ENCODE assay signal across 1 cellular context in the genomic region with DNA sequence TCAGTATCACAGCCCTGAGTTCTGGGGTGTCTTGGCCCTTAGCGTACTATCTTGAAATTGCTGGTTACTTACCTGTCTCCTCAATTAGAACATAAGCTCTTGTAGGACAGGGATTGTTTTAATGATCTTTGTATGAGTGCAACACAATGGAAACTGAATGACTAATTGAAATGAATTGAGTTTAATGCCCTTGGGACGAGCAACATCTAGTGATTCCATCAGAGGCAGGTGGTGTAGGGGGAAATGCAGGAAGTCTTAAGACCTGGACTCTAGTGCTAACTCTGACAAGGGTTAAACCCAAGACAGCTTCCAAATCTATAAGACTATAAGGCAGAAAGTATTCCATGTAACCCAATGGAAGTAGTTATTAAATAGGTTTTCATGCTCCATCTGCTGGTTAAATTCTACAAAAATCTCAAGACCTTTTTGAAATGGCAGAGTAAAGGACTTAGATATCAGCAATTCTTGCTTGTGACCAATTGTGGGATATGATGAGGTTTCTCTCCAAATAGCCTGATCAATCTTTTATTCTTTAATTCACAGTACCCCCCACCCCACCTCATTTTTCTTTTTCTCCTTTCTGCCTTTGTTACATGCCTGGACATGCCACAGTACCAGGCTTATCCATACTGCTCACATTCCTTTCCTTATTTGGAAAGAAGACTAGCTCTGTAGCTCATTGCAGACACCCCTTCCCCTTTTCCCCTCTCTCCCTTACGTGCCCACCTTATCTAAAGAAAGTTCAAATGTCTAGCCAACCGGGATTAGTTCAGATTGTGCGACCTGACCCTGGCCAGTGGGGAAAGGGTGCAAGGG.
TF ChIP-seq lines count a peak whose summit lies in the region.

No MANE protein-coding gene starts in this region.

TF ChIP-seq in GM23338, 12 proteins besides CTCF, POLR2A, EP300 and RAD21 (continued from another document):
- TF ChIP-seq, protein P1, sequence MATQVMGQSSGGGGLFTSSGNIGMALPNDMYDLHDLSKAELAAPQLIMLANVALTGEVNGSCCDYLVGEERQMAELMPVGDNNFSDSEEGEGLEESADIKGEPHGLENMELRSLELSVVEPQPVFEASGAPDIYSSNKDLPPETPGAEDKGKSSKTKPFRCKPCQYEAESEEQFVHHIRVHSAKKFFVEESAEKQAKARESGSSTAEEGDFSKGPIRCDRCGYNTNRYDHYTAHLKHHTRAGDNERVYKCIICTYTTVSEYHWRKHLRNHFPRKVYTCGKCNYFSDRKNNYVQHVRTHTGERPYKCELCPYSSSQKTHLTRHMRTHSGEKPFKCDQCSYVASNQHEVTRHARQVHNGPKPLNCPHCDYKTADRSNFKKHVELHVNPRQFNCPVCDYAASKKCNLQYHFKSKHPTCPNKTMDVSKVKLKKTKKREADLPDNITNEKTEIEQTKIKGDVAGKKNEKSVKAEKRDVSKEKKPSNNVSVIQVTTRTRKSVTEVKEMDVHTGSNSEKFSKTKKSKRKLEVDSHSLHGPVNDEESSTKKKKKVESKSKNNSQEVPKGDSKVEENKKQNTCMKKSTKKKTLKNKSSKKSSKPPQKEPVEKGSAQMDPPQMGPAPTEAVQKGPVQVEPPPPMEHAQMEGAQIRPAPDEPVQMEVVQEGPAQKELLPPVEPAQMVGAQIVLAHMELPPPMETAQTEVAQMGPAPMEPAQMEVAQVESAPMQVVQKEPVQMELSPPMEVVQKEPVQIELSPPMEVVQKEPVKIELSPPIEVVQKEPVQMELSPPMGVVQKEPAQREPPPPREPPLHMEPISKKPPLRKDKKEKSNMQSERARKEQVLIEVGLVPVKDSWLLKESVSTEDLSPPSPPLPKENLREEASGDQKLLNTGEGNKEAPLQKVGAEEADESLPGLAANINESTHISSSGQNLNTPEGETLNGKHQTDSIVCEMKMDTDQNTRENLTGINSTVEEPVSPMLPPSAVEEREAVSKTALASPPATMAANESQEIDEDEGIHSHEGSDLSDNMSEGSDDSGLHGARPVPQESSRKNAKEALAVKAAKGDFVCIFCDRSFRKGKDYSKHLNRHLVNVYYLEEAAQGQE (IDR thresholded peaks at IDR 0.05; ENCODE audit: unreplicated experiment) = no peak
- TF ChIP-seq, protein P2, sequence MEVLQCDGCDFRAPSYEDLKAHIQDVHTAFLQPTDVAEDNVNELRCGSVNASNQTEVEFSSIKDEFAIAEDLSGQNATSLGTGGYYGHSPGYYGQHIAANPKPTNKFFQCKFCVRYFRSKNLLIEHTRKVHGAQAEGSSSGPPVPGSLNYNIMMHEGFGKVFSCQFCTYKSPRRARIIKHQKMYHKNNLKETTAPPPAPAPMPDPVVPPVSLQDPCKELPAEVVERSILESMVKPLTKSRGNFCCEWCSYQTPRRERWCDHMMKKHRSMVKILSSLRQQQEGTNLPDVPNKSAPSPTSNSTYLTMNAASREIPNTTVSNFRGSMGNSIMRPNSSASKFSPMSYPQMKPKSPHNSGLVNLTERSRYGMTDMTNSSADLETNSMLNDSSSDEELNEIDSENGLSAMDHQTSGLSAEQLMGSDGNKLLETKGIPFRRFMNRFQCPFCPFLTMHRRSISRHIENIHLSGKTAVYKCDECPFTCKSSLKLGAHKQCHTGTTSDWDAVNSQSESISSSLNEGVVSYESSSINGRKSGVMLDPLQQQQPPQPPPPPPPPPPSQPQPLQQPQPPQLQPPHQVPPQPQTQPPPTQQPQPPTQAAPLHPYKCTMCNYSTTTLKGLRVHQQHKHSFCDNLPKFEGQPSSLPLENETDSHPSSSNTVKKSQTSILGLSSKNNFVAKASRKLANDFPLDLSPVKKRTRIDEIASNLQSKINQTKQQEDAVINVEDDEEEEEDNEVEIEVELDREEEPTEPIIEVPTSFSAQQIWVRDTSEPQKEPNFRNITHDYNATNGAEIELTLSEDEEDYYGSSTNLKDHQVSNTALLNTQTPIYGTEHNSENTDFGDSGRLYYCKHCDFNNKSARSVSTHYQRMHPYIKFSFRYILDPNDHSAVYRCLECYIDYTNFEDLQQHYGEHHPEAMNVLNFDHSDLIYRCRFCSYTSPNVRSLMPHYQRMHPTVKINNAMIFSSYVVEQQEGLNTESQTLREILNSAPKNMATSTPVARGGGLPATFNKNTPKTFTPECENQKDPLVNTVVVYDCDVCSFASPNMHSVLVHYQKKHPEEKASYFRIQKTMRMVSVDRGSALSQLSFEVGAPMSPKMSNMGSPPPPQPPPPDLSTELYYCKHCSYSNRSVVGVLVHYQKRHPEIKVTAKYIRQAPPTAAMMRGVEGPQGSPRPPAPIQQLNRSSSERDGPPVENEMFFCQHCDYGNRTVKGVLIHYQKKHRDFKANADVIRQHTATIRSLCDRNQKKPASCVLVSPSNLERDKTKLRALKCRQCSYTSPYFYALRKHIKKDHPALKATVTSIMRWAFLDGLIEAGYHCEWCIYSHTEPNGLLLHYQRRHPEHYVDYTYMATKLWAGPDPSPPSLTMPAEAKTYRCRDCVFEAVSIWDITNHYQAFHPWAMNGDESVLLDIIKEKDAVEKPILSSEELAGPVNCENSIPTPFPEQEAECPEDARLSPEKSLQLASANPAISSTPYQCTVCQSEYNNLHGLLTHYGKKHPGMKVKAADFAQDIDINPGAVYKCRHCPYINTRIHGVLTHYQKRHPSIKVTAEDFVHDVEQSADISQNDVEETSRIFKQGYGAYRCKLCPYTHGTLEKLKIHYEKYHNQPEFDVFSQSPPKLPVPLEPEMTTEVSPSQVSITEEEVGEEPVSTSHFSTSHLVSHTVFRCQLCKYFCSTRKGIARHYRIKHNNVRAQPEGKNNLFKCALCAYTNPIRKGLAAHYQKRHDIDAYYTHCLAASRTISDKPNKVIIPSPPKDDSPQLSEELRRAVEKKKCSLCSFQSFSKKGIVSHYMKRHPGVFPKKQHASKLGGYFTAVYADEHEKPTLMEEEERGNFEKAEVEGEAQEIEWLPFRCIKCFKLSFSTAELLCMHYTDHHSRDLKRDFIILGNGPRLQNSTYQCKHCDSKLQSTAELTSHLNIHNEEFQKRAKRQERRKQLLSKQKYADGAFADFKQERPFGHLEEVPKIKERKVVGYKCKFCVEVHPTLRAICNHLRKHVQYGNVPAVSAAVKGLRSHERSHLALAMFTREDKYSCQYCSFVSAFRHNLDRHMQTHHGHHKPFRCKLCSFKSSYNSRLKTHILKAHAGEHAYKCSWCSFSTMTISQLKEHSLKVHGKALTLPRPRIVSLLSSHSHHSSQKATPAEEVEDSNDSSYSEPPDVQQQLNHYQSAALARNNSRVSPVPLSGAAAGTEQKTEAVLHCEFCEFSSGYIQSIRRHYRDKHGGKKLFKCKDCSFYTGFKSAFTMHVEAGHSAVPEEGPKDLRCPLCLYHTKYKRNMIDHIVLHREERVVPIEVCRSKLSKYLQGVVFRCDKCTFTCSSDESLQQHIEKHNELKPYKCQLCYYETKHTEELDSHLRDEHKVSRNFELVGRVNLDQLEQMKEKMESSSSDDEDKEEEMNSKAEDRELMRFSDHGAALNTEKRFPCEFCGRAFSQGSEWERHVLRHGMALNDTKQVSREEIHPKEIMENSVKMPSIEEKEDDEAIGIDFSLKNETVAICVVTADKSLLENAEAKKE (CRISPR knock-in tag; IDR thresholded peaks at IDR 0.05) = no peak
- TF ChIP-seq ZNF331 (CRISPR knock-in tag; IDR thresholded peaks at IDR 0.05; ENCODE audit: low read depth) = no peak
- no peak for TF ChIP-seq POLR2AphosphoS5 (IDR thresholded peaks at IDR 0.05; ENCODE audit: low read depth)
